In genomic region chrX:93346309-93346708, GRCh38 we compare ENCODE assay signal across 35 cellular contexts.
"Had no signal": no experiment of that assay in that cellular context is flagged by ENCODE, and none has a peak within 500 bp of the region (broad histone marks: within the 10 kb centered on the region; RNA-seq: fewer than 3 reads in every experiment).

No MANE protein-coding gene starts in this region.

- H3K9me3 ChIP-seq: adrenal gland, body of pancreas had no signal

- H3K4me1 ChIP-seq: adrenal gland, body of pancreas, breast epithelium had no signal

- H3K27ac Mint-ChIP-seq: activated B cell treated with CpG ODN at 0.5 μM for 24 hours; activated CD4-positive, alpha-beta memory T cell treated with anti-CD3 and anti-CD28 coated beads for 36 hours; activated CD4-positive, alpha-beta T cell treated with anti-CD3 and anti-CD28 coated beads, Interleukin-2, amount 10 ng/mL, durations not matched to agents 24 days and 14 days; activated CD8-positive, alpha-beta T cell treated with anti-CD3 and anti-CD28 coated beads for 36 hours; activated naive CD4-positive, alpha-beta T cell treated with anti-CD3 and anti-CD28 coated beads for 36 hours; activated naive CD4-positive, alpha-beta T cell treated with anti-CD3 and anti-CD28 coated beads, Interleukin-2, amount 50 U/mL, for 72 hours; activated naive CD8-positive, alpha-beta T cell treated with anti-CD3 and anti-CD28 coated beads for 36 hours; activated T-cell treated with anti-CD3 and anti-CD28 coated beads, Interleukin-2, amount 50 U/mL, for 72 hours; activated T-helper 1 cell treated with anti-CD3 and anti-CD28 coated beads, Interleukin-12 subunit alpha, Interleukin-12 subunit beta, Interleukin-2, Interleukin-4 antibody, amounts not matched to agents 30 ng/mL and 10 ng/mL and 1 ng/mL, durations not matched to agents 14 hours and 24 hours and 36 hours; activated T-helper 17 cell treated with anti-CD3 and anti-CD28 coated beads, Interleukin-2, amount 50 U/mL, for 72 hours; T-helper 1 cell treated with Interleukin-12 subunit alpha and Interleukin-12 subunit beta and Interleukin-4 antibody, amounts not matched to agents 30 μg/mL and 1 μg/mL, for 36 hours; T-helper 2 cell treated with Interferon-gamma antibody and Interleukin-4, amounts not matched to agents 5 μg/mL and 100 μg/mL, for 36 hours had no signal

- H3K27ac ChIP-seq: adrenal gland, body of pancreas, brain microvascular endothelial cell, breast epithelium, VCaP had no signal

- H3K4me1 Mint-ChIP-seq: activated B cell treated with CpG ODN at 0.5 μM for 24 hours; activated CD4-positive, alpha-beta T cell treated with anti-CD3 and anti-CD28 coated beads, Interleukin-2, amount 10 ng/mL, durations not matched to agents 24 days and 14 days; activated naive CD8-positive, alpha-beta T cell treated with anti-CD3 and anti-CD28 coated beads for 36 hours; activated T-helper 17 cell treated with anti-CD3 and anti-CD28 coated beads, Interleukin-2, amount 50 U/mL, for 72 hours had no signal

- H3K36me3 Mint-ChIP-seq: activated CD4-positive, alpha-beta memory T cell treated with anti-CD3 and anti-CD28 coated beads for 36 hours; activated naive CD4-positive, alpha-beta T cell treated with anti-CD3 and anti-CD28 coated beads, Interleukin-2, amount 50 U/mL, for 72 hours; activated naive CD8-positive, alpha-beta T cell treated with anti-CD3 and anti-CD28 coated beads for 36 hours had no signal

- H3K36me3 ChIP-seq: adrenal gland, brain microvascular endothelial cell, breast epithelium had no signal

- H3K4me3 ChIP-seq: adrenal gland, body of pancreas, breast epithelium had no signal

- H3K27me3 ChIP-seq: body of pancreas, brain microvascular endothelial cell had no signal

- H3K9me3 Mint-ChIP-seq: activated B cell treated with CpG ODN at 0.5 μM for 24 hours; activated CD4-positive, alpha-beta T cell treated with anti-CD3 and anti-CD28 coated beads, Interleukin-2, amount 10 ng/mL, durations not matched to agents 24 days and 14 days; activated CD8-positive, alpha-beta T cell treated with anti-CD3 and anti-CD28 coated beads for 36 hours; activated naive CD8-positive, alpha-beta T cell treated with anti-CD3 and anti-CD28 coated beads for 36 hours; activated T-helper 1 cell treated with anti-CD3 and anti-CD28 coated beads, Interleukin-12 subunit alpha, Interleukin-12 subunit beta, Interleukin-2, Interleukin-4 antibody, amounts not matched to agents 30 ng/mL and 10 ng/mL and 1 ng/mL, durations not matched to agents 14 hours and 24 hours and 36 hours; activated T-helper 17 cell treated with anti-CD3 and anti-CD28 coated beads, Interleukin-2, amount 50 U/mL, for 72 hours had no signal

- DNase-seq: activated B cell treated with CpG ODN at 0.5 μM for 24 hours; activated CD4-positive, alpha-beta memory T cell treated with anti-CD3 and anti-CD28 coated beads for 36 hours; activated CD4-positive, alpha-beta T cell treated with anti-CD3 and anti-CD28 coated beads for 4 hours; activated CD4-positive, alpha-beta T cell treated with anti-CD3 and anti-CD28 coated beads, Interleukin-2, amount 10 ng/mL, durations not matched to agents 24 days and 14 days; activated CD4-positive, alpha-beta T cell treated with anti-CD3 and anti-CD28 coated beads, Interleukin-2, amount 50 U/mL, for 1 hour; activated CD4-positive, alpha-beta T cell treated with anti-CD3 and anti-CD28 coated beads, Interleukin-2, amount 50 U/mL, for 4 hours; activated CD4-positive, CD25-positive, alpha-beta regulatory T cell treated with anti-CD3 and anti-CD28 coated beads, Interleukin-2, amount 50 U/mL, for 72 hours; activated CD8-positive, alpha-beta memory T cell treated with anti-CD3 and anti-CD28 coated beads, Interleukin-2, amount 50 U/mL, for 4 hours; activated CD8-positive, alpha-beta T cell treated with anti-CD3 and anti-CD28 coated beads for 36 hours; activated effector memory CD4-positive, alpha-beta T cell treated with anti-CD3 and anti-CD28 coated beads, Interleukin-2, amount 50 U/mL, for 16 hours; activated gamma-delta T cell treated with Interleukin-2 at 50 U/mL for 16 hours; activated naive CD4-positive, alpha-beta T cell; activated naive CD4-positive, alpha-beta T cell treated with anti-CD3 and anti-CD28 coated beads for 36 hours; activated naive CD4-positive, alpha-beta T cell treated with anti-CD3 and anti-CD28 coated beads, Interleukin-2, amount 50 U/mL, for 16 hours; activated naive CD8-positive, alpha-beta T cell treated with anti-CD3 and anti-CD28 coated beads for 36 hours; activated T-cell treated with anti-CD3 and anti-CD28 coated beads for 4 hours; activated T-cell treated with anti-CD3 and anti-CD28 coated beads, Interleukin-2, amount 50 U/mL, for 1 hour; activated T-cell treated with anti-CD3 and anti-CD28 coated beads, Interleukin-2, amount 50 U/mL, for 4 hours; activated T-cell treated with anti-CD3 and anti-CD28 coated beads, Interleukin-2, amount 50 U/mL, for 72 hours; adrenal gland; amniotic stem cell; aorta; body of pancreas; brain microvascular endothelial cell; central memory CD4-positive, alpha-beta T cell; T-helper 1 cell; T-helper 2 cell; T-helper 9 cell had no signal

- H3K27me3 Mint-ChIP-seq: activated B cell treated with CpG ODN at 0.5 μM for 24 hours; activated CD4-positive, alpha-beta memory T cell treated with anti-CD3 and anti-CD28 coated beads for 36 hours; activated CD4-positive, alpha-beta T cell treated with anti-CD3 and anti-CD28 coated beads, Interleukin-2, amount 10 ng/mL, durations not matched to agents 24 days and 14 days; activated CD8-positive, alpha-beta T cell treated with anti-CD3 and anti-CD28 coated beads for 36 hours; activated naive CD8-positive, alpha-beta T cell treated with anti-CD3 and anti-CD28 coated beads for 36 hours; activated T-helper 17 cell treated with anti-CD3 and anti-CD28 coated beads, Interleukin-2, amount 50 U/mL, for 72 hours had no signal

- H3K4me3 Mint-ChIP-seq: activated B cell treated with CpG ODN at 0.5 μM for 24 hours; activated CD4-positive, alpha-beta memory T cell treated with anti-CD3 and anti-CD28 coated beads for 36 hours; activated CD4-positive, alpha-beta T cell treated with anti-CD3 and anti-CD28 coated beads, Interleukin-2, amount 10 ng/mL, durations not matched to agents 24 days and 14 days; activated CD8-positive, alpha-beta T cell treated with anti-CD3 and anti-CD28 coated beads for 36 hours; activated naive CD4-positive, alpha-beta T cell treated with anti-CD3 and anti-CD28 coated beads for 36 hours; activated naive CD8-positive, alpha-beta T cell treated with anti-CD3 and anti-CD28 coated beads for 36 hours; activated T-cell treated with anti-CD3 and anti-CD28 coated beads, Interleukin-2, amount 50 U/mL, for 4 hours; activated T-cell treated with anti-CD3 and anti-CD28 coated beads, Interleukin-2, amount 50 U/mL, for 72 hours; activated T-helper 1 cell treated with anti-CD3 and anti-CD28 coated beads, Interleukin-12 subunit alpha, Interleukin-12 subunit beta, Interleukin-2, Interleukin-4 antibody, amounts not matched to agents 30 ng/mL and 10 ng/mL and 1 ng/mL, durations not matched to agents 14 hours and 24 hours and 36 hours; activated T-helper 17 cell treated with anti-CD3 and anti-CD28 coated beads, Interleukin-2, amount 50 U/mL, for 72 hours; T-helper 1 cell treated with Interleukin-12 subunit alpha and Interleukin-12 subunit beta and Interleukin-4 antibody, amounts not matched to agents 30 μg/mL and 1 μg/mL, for 36 hours; T-helper 2 cell treated with Interferon-gamma antibody and Interleukin-4, amounts not matched to agents 5 μg/mL and 100 μg/mL, for 36 hours had no signal
